ENCODE assay signal across 16 cellular contexts in genomic region chr11:19861171-19861570, GRCh38.
DNase-seq lines count a peak whose midpoint lies in the region; ATAC-seq and TF ChIP-seq lines count a peak whose summit lies in the region.
"Had no signal": no experiment of that assay in that cellular context is flagged by ENCODE, and none has a peak within 500 bp of the region (broad histone marks: within the 10 kb centered on the region; RNA-seq: fewer than 3 reads in every experiment).

No MANE protein-coding gene starts in this region.

- no peaks in the 10 kb centered on the region for H3K36me3 ChIP-seq in heart right ventricle
- H3K36me3 ChIP-seq in lower lobe of right lung, result no peaks in the 10 kb centered on the region
- no peaks in the 10 kb centered on the region for H3K36me3 ChIP-seq in upper lobe of right lung
- H3K36me3 ChIP-seq: HAP-1 had no signal

- no peaks in the 10 kb centered on the region for H3K9me3 Mint-ChIP-seq in activated CD8-positive, alpha-beta T cell treated with anti-CD3 and anti-CD28 coated beads for 36 hours

- H3K27me3 ChIP-seq in heart right ventricle (no peaks in the 10 kb centered on the region), lower lobe of right lung (ENCODE audit: low read depth) (no peaks in the 10 kb centered on the region), upper lobe of right lung (no peaks in the 10 kb centered on the region)

- no peak overlapping the region for H3K4me3 Mint-ChIP-seq in activated CD8-positive, alpha-beta T cell treated with anti-CD3 and anti-CD28 coated beads for 36 hours

- no peaks in the 10 kb centered on the region for H3K4me1 Mint-ChIP-seq in activated CD8-positive, alpha-beta T cell treated with anti-CD3 and anti-CD28 coated beads for 36 hours (ENCODE audit: low read depth)

- ATAC-seq in heart right ventricle, result peak in 5 of 8 donors; percentile 16 to 56 (median 34)
- no peak for ATAC-seq in Right ventricle myocardium superior (ENCODE audit: poor library complexity)
- ATAC-seq in lower lobe of right lung, result peak; percentile 47 to 76
- ATAC-seq in upper lobe of right lung, result peak; percentile 66
- ATAC-seq in activated CD8-positive, alpha-beta T cell treated with anti-CD3 and anti-CD28 coated beads for 36 hours, result no peak
- ATAC-seq: PC-3 had no signal

- DNase-seq in heart right ventricle (no peak), Right ventricle myocardium superior (no peak), dermis blood vessel endothelial cell (peak; percentile 91), lower lobe of right lung (no peak), upper lobe of right lung (no peak), OCI-M2 (lab: John Stamatoyannopoulos, UW; ENCODE audit: unreplicated experiment) (no peak), lower leg skin (ENCODE audit: low spot score in 2 of 2) (no peak)
- no peak for DNase-seq in activated CD8-positive, alpha-beta T cell treated with anti-CD3 and anti-CD28 coated beads for 36 hours
- DNase-seq: DMS 273 treated with DMSO at 0.1 percent for 48 hours; NCI-H1417 treated with DMSO at 0.1 percent for 48 hours; NCI-H2081 treated with DMSO at 0.1 percent for 48 hours; NCI-H2227 treated with DMSO at 0.1 percent for 48 hours; NCI-H526 treated with DMSO at 0.1 percent for 48 hours; NK-92 treated with Interleukin-12 subunit alpha and Interleukin-12 subunit beta, amount 100 ng/mL, for 24 hours; PC-3 had no signal

- WGBS in heart right ventricle, 2 donors, result 33 to 58% methylated on average over 5 of the region's 5 CpGs
- WGBS in lower leg skin, 2 donors, result 68 to 72% methylated on average over 5 of the region's 5 CpGs

- peaks cover 3% of the 10 kb centered on the region for H3K27me3 Mint-ChIP-seq in activated CD8-positive, alpha-beta T cell treated with anti-CD3 and anti-CD28 coated beads for 36 hours

- H3K4me1 ChIP-seq in heart right ventricle (peaks cover 0 to 42% (median 21%) of the 10 kb centered on the region in 9 donors), lower lobe of right lung (peaks cover 7% of the 10 kb centered on the region), upper lobe of right lung (no peaks in the 10 kb centered on the region)
- H3K4me1 ChIP-seq: HAP-1 had no signal

- CTCF ChIA-PET in activated CD8-positive, alpha-beta T cell treated with anti-CD3 and anti-CD28 coated beads for 36 hours (lab: Charles Lee), result no interaction called here

- POLR2A ChIA-PET in activated CD8-positive, alpha-beta T cell treated with anti-CD3 and anti-CD28 coated beads for 36 hours (lab: Charles Lee), result no interaction called here

- H3K36me3 Mint-ChIP-seq in activated CD8-positive, alpha-beta T cell treated with anti-CD3 and anti-CD28 coated beads for 36 hours (ENCODE audit: low read depth), result no peaks in the 10 kb centered on the region

- H3K9me3 ChIP-seq in heart right ventricle (no peaks in the 10 kb centered on the region), lower lobe of right lung (no peaks in the 10 kb centered on the region), upper lobe of right lung (no peaks in the 10 kb centered on the region)
- H3K9me3 ChIP-seq: HAP-1 had no signal

- intact Hi-C loops in heart right ventricle (cut with DNase I), result no loop called here
- intact Hi-C loops in Right ventricle myocardium superior (cut with DNase I), result no loop called here
- intact Hi-C loops in lower lobe of right lung (cut with DNase I), result no loop called here
- intact Hi-C loops in upper lobe of right lung (cut with DNase I), result no loop called here
- intact Hi-C loops in activated CD8-positive, alpha-beta T cell treated with anti-CD3 and anti-CD28 coated beads for 36 hours (cut with micrococcal nuclease), result no loop called here
- intact Hi-C loops in lower leg skin (cut with DNase I; ENCODE audit: low total_unique reads), result no loop called here

- H3K4me3 ChIP-seq in heart right ventricle, result no peak overlapping the region
- H3K4me3 ChIP-seq in lower lobe of right lung, result no peak overlapping the region
- no peak overlapping the region for H3K4me3 ChIP-seq in upper lobe of right lung
- no peak overlapping the region for H3K4me3 ChIP-seq in lower leg skin (ENCODE audit: low read depth, poor library complexity, severe bottlenecking)
- H3K4me3 ChIP-seq: HAP-1 had no signal

- no peak for TF ChIP-seq POLR2A in lower leg skin (IDR thresholded peaks at IDR 0.05)

- H3K27ac ChIP-seq in heart right ventricle (no peak overlapping the region), lower lobe of right lung (no peak overlapping the region), upper lobe of right lung (no peak overlapping the region)

- TF ChIP-seq CTCF in heart right ventricle (IDR thresholded peaks at IDR 0.05), result no peak
- TF ChIP-seq CTCF in lower lobe of right lung (IDR thresholded peaks at IDR 0.05), result no peak
- TF ChIP-seq CTCF in upper lobe of right lung (IDR thresholded peaks at IDR 0.05), result no peak
- TF ChIP-seq CTCF in activated CD8-positive, alpha-beta T cell treated with anti-CD3 and anti-CD28 coated beads for 36 hours (IDR thresholded peaks at IDR 0.05), result no peak
- TF ChIP-seq CTCF in lower leg skin (IDR thresholded peaks at IDR 0.05), result no peak

- no peak overlapping the region for H3K27ac Mint-ChIP-seq in activated CD8-positive, alpha-beta T cell treated with anti-CD3 and anti-CD28 coated beads for 36 hours

Comparison
In these comparisons a context has a peak if more than half of its experiments do, and no peak if none do; other contexts are left out.
1. ATAC-seq: peak in heart right ventricle (5 of 8), lower lobe of right lung (2 of 2) and upper lobe of right lung (single experiment); none in Right ventricle myocardium superior (single experiment) and activated CD8-positive, alpha-beta T cell treated with anti-CD3 and anti-CD28 coated beads for 36 hours (single experiment).